In the genomic region with DNA sequence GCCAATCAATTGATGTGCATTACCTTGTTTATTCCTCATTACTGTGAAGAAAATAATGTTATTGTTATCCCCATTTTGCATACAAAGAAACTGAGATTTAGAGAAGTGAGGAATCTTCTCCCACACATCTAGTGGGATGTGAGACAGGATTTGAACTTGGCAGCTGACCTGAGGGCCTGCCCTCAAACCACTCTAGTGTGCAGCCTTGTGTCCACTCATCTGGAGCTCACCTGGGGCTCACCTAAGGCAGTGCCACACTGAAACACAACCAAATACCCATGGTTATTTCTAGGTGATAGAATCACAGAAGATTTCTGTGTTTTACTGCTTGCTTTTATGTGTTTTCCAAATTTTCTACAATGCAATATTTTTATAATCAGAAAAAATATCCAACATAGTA, we compare ENCODE assay signal across 21 cellular contexts.
DNase-seq lines count a peak whose midpoint lies in the region; ATAC-seq, FAIRE-seq and TF ChIP-seq lines count a peak whose summit lies in the region.
"Had no signal": no experiment of that assay in that cellular context is flagged by ENCODE, and none has a peak within 500 bp of the region (broad histone marks: within the 10 kb centered on the region; RNA-seq: fewer than 3 reads in every experiment).

No MANE protein-coding gene starts in this region.

- POLR2A ChIA-PET in PC-9 (lab: Charles Lee; ENCODE audit: unreplicated experiment), result no interaction called here

- TF ChIP-seq POLR2A in GM12891 (IDR thresholded peaks at IDR 0.05; ENCODE audit: low read depth, low read length) (no peak), esophagus squamous epithelium (IDR thresholded peaks at IDR 0.05) (no peak)

- H3K4me3 ChIP-seq in PC-9 (no peak overlapping the region), esophagus squamous epithelium (no peak overlapping the region)
- H3K4me3 ChIP-seq: A549, BLaER1, GM23338 had no signal

- H3K79me2 ChIP-seq in PC-9 (ENCODE audit: low read depth), result no peaks in the 10 kb centered on the region; the same call in 1 of the 2 replicates

- no peak for DNase-seq in GM12891 (ENCODE audit: insufficient read length, low spot score)
- DNase-seq in PC-9, result no peak
- no peak for DNase-seq in stimulated activated effector memory CD8-positive, alpha-beta T cell treated with anti-CD3 and anti-CD28 coated beads, Interleukin-12 subunit alpha, Interleukin-12 subunit beta, amount 100 ng/mL, for 72 hours (ENCODE audit: low spot score in 2 of 2)
- no peak for DNase-seq in esophagus squamous epithelium (lab: John Stamatoyannopoulos, UW)
- DNase-seq in Right ventricle myocardium inferior (ENCODE audit: missing footprints), result no peak
- DNase-seq: CD4-positive, alpha-beta memory T cell; DMS153; DMS79 treated with DMSO at 0.1 percent for 48 hours; GF-D8; HCEC 1CT had no signal

- FAIRE-seq in GM12891 (lab: Jason Lieb, UNC), result peak; percentile 38
- FAIRE-seq: A549, H54 had no signal

- H3K27ac ChIP-seq in PC-9 (0 out of 2 replicates have a peak overlapping the region, but pooled peaks have one; percentile 8), esophagus squamous epithelium (no peak overlapping the region)
- H3K27ac ChIP-seq: 22Rv1, A549, BLaER1, HL-60, KMS-11 had no signal

- H3K4me3 Mint-ChIP-seq in stimulated activated effector memory CD8-positive, alpha-beta T cell treated with anti-CD3 and anti-CD28 coated beads, Interleukin-12 subunit alpha, Interleukin-12 subunit beta, amount 100 ng/mL, for 72 hours, result no peak overlapping the region
- H3K4me3 Mint-ChIP-seq: CD14-positive monocyte; CD4-positive, alpha-beta memory T cell; GM23338 had no signal

- CTCF ChIA-PET in PC-9 (lab: Charles Lee), result no interaction called here

- H3K9me3 Mint-ChIP-seq in stimulated activated effector memory CD8-positive, alpha-beta T cell treated with anti-CD3 and anti-CD28 coated beads, Interleukin-12 subunit alpha, Interleukin-12 subunit beta, amount 100 ng/mL, for 72 hours, result no peaks in the 10 kb centered on the region
- H3K9me3 Mint-ChIP-seq: CD14-positive monocyte; CD4-positive, alpha-beta memory T cell; GM23338 had no signal

- no peak for TF ChIP-seq CTCF in PC-9 (conservative IDR thresholded peaks at IDR 0.05)
- no peak for TF ChIP-seq CTCF in esophagus squamous epithelium (IDR thresholded peaks at IDR 0.05)

- H3K9me3 ChIP-seq in PC-9 (ENCODE audit: insufficient read depth, low read depth) (no peaks in the 10 kb centered on the region), esophagus squamous epithelium (no peaks in the 10 kb centered on the region)
- H3K9me3 ChIP-seq: A549, BLaER1 had no signal

- H3K4me1 ChIP-seq in PC-9 (replicated peaks; ENCODE audit: insufficient read depth) (peaks cover 26% of the 10 kb centered on the region), esophagus squamous epithelium (peaks cover 0 to 12% (median 0%) of the 10 kb centered on the region in 3 donors)
- H3K4me1 ChIP-seq: BLaER1 had no signal

- H3K27me3 ChIP-seq in PC-9 (ENCODE audit: insufficient read depth, low read depth) (no peaks in the 10 kb centered on the region), esophagus squamous epithelium (no peaks in the 10 kb centered on the region)
- H3K27me3 ChIP-seq: BLaER1 had no signal

- H2AFZ ChIP-seq in PC-9, result no peak overlapping the region
- H2AFZ ChIP-seq: GM23338 had no signal

- no TSS peak for BruUV-seq in PC-9 (replicated peaks; lab: Mats Ljungman, UMichigan)

- no peaks in the 10 kb centered on the region for H3K36me3 Mint-ChIP-seq in stimulated activated effector memory CD8-positive, alpha-beta T cell treated with anti-CD3 and anti-CD28 coated beads, Interleukin-12 subunit alpha, Interleukin-12 subunit beta, amount 100 ng/mL, for 72 hours

- H3K4me1 Mint-ChIP-seq in stimulated activated effector memory CD8-positive, alpha-beta T cell treated with anti-CD3 and anti-CD28 coated beads, Interleukin-12 subunit alpha, Interleukin-12 subunit beta, amount 100 ng/mL, for 72 hours, result peaks cover 41% of the 10 kb centered on the region

- peak; percentile 15 for ATAC-seq in GM19455 (IDR thresholded peaks at IDR 0.05; ENCODE audit: unreplicated experiment)
- ATAC-seq in HG02885 (IDR thresholded peaks at IDR 0.05; ENCODE audit: poor library complexity, unreplicated experiment), result peak; percentile 20
- no peak for ATAC-seq in stimulated activated effector memory CD8-positive, alpha-beta T cell treated with anti-CD3 and anti-CD28 coated beads, Interleukin-12 subunit alpha, Interleukin-12 subunit beta, amount 100 ng/mL, for 72 hours
- no peak for ATAC-seq in GM19328 (IDR thresholded peaks at IDR 0.05; ENCODE audit: unreplicated experiment)
- ATAC-seq in Right ventricle myocardium inferior, result no peak
- ATAC-seq: A549, GM23338 had no signal

- no peaks in the 10 kb centered on the region for H3K9me2 ChIP-seq in PC-9 (ENCODE audit: insufficient read depth)

- H3K36me3 ChIP-seq in PC-9 (ENCODE audit: low read depth) (0 out of 2 replicates have a peak, but pooled peaks cover 3% of the 10 kb centered on the region), esophagus squamous epithelium (no peaks in the 10 kb centered on the region)
- H3K36me3 ChIP-seq: BLaER1 had no signal

- no peak overlapping the region for H3K27ac Mint-ChIP-seq in stimulated activated effector memory CD8-positive, alpha-beta T cell treated with anti-CD3 and anti-CD28 coated beads, Interleukin-12 subunit alpha, Interleukin-12 subunit beta, amount 100 ng/mL, for 72 hours
- H3K27ac Mint-ChIP-seq: GM23338 had no signal

- H3F3A ChIP-seq in PC-9 (ENCODE audit: insufficient read depth, low read depth), result peaks cover 21% of the 10 kb centered on the region; the same call in 1 of the 2 replicates

- no peaks in the 10 kb centered on the region for H4K20me1 ChIP-seq in PC-9 (ENCODE audit: insufficient read depth)
- H4K20me1 ChIP-seq: BLaER1 had no signal

- no peak overlapping the region for H3K4me2 ChIP-seq in PC-9
- H3K4me2 ChIP-seq: A549, BLaER1, GM23338, KMS-11 had no signal

- intact Hi-C loops in PC-9 (cut with micrococcal nuclease; ENCODE audit: unreplicated experiment) (no loop called here), esophagus squamous epithelium (cut with DNase I) (no loop called here), Right ventricle myocardium inferior (cut with DNase I) (no loop called here)

TF ChIP-seq in GM12891, 5 proteins besides CTCF, POLR2A, EP300 and RAD21:
- TF ChIP-seq PAX5 (IDR thresholded peaks at IDR 0.05; ENCODE audit: insufficient read depth, low read length, severe bottlenecking) (no peak), SPI1 (IDR thresholded peaks at IDR 0.05; ENCODE audit: low read depth, low read length) (0 out of 2 replicates have a peak, but pooled peaks have one; percentile 9), POLR2AphosphoS5 (IDR thresholded peaks at IDR 0.05; ENCODE audit: low read depth, low read length) (no peak)

Comparison
In these comparisons a context has a peak if more than half of its experiments do, and no peak if none do; other contexts are left out.
1. ATAC-seq: peak in GM19455 (single experiment) and HG02885 (single experiment); none in stimulated activated effector memory CD8-positive, alpha-beta T cell treated with anti-CD3 and anti-CD28 coated beads, Interleukin-12 subunit alpha, Interleukin-12 subunit beta, amount 100 ng/mL, for 72 hours (single experiment), GM19328 (single experiment) and Right ventricle myocardium inferior (single experiment).